Comparison of ENCODE assay signal across 1 cellular context in genomic region chr16:56869513-56870270, GRCh38.
TF ChIP-seq lines count a peak whose summit lies in the region.

No MANE protein-coding gene starts in this region.

TF ChIP-seq in HepG2, 621 proteins besides CTCF, POLR2A, EP300 and RAD21 (continued from another document and continues in another):
- TF ChIP-seq ZNF660 (CRISPR knock-in tag; IDR thresholded peaks at IDR 0.05; ENCODE audit: borderline replicate concordance, low read depth) (0 out of 2 replicates have a peak, but pooled peaks have one; percentile 32), ZNF205 (CRISPR knock-in tag; IDR thresholded peaks at IDR 0.05) (no peak; the same call in 1 of the 2 replicates), KDM2A (CRISPR knock-in tag; IDR thresholded peaks at IDR 0.05; ENCODE audit: borderline replicate concordance, low read depth) (0 out of 2 replicates have a peak, but pooled peaks have one; percentile 49), GMEB1 (CRISPR knock-in tag; IDR thresholded peaks at IDR 0.05; ENCODE audit: borderline replicate concordance) (no peak), JDP2 (CRISPR knock-in tag; IDR thresholded peaks at IDR 0.05; ENCODE audit: borderline replicate concordance) (no peak), ZMAT5 (CRISPR knock-in tag; IDR thresholded peaks at IDR 0.05; ENCODE audit: borderline replicate concordance, low read depth) (no peak), ZFY (CRISPR knock-in tag; IDR thresholded peaks at IDR 0.05) (no peak), SMAD3 (CRISPR knock-in tag; IDR thresholded peaks at IDR 0.05) (no peak), THAP8 (CRISPR knock-in tag; IDR thresholded peaks at IDR 0.05; ENCODE audit: borderline replicate concordance) (no peak), GATAD2A (CRISPR knock-in tag; IDR thresholded peaks at IDR 0.05) (0 out of 2 replicates have a peak, but pooled peaks have one; percentile 13), ZNF234 (CRISPR knock-in tag; conservative IDR thresholded peaks at IDR 0.05) (no peak), NR1H2 (CRISPR knock-in tag; IDR thresholded peaks at IDR 0.05; ENCODE audit: borderline replicate concordance, low read depth) (no peak), HOMEZ (CRISPR knock-in tag; IDR thresholded peaks at IDR 0.05; ENCODE audit: low read depth) (no peak), ZNF747 (CRISPR knock-in tag; IDR thresholded peaks at IDR 0.05; ENCODE audit: borderline replicate concordance) (no peak), ZNF672 (CRISPR knock-in tag; IDR thresholded peaks at IDR 0.05) (no peak), KAT2B (IDR thresholded peaks at IDR 0.05; ENCODE audit: borderline replicate concordance, low read depth, low read length) (no peak), HMGXB4 (CRISPR knock-in tag; IDR thresholded peaks at IDR 0.05; ENCODE audit: borderline replicate concordance in 1 of 2, low read depth in 1 of 2) (peak; percentile 44 to 55; a peak in 1 of 4 replicates), CBX5 (CRISPR knock-in tag; IDR thresholded peaks at IDR 0.05; ENCODE audit: borderline replicate concordance) (peak; percentile 54), RAD51 (IDR thresholded peaks at IDR 0.05; ENCODE audit: borderline replicate concordance) (no peak), TEAD3 (CRISPR knock-in tag; optimal IDR thresholded peaks at IDR 0.05; ENCODE audit: borderline replicate concordance) (peak; percentile 69), ZSCAN21 (CRISPR knock-in tag; IDR thresholded peaks at IDR 0.05; ENCODE audit: borderline replicate concordance) (no peak), ZFP37 (CRISPR knock-in tag; IDR thresholded peaks at IDR 0.05; ENCODE audit: borderline replicate concordance) (0 out of 2 replicates have a peak, but pooled peaks have one; percentile 60), YEATS2 (CRISPR knock-in tag; IDR thresholded peaks at IDR 0.05; ENCODE audit: borderline replicate concordance) (no peak), ZNF414 (CRISPR knock-in tag; IDR thresholded peaks at IDR 0.05) (no peak), ZNF562 (CRISPR knock-in tag; IDR thresholded peaks at IDR 0.05; ENCODE audit: borderline replicate concordance) (no peak), TFDP1 (CRISPR knock-in tag; IDR thresholded peaks at IDR 0.05; ENCODE audit: borderline replicate concordance) (no peak), ZNF501 (CRISPR knock-in tag; IDR thresholded peaks at IDR 0.05) (no peak), ATF2 (CRISPR knock-in tag; IDR thresholded peaks at IDR 0.05) (no peak), RCOR2 (CRISPR knock-in tag; IDR thresholded peaks at IDR 0.05) (peak; percentile 78; the same call in 1 of the 2 replicates), ZNF280D (CRISPR knock-in tag; IDR thresholded peaks at IDR 0.05) (no peak), MEF2D (CRISPR knock-in tag; IDR thresholded peaks at IDR 0.05) (no peak), ZBED4 (CRISPR knock-in tag; IDR thresholded peaks at IDR 0.05; ENCODE audit: borderline replicate concordance) (no peak), SOX13 (IDR thresholded peaks at IDR 0.05) (no peak), SOX13 (CRISPR knock-in tag; conservative IDR thresholded peaks at IDR 0.05 in 1 of 2, IDR thresholded peaks at IDR 0.05 in 1 of 2) (no peak), ZFP82 (CRISPR knock-in tag; IDR thresholded peaks at IDR 0.05; ENCODE audit: borderline replicate concordance) (no peak), ATF3 (CRISPR knock-in tag; IDR thresholded peaks at IDR 0.05) (no peak), NCOR1 (IDR thresholded peaks at IDR 0.05; ENCODE audit: borderline replicate concordance, low read length) (no peak), JUND (CRISPR knock-in tag; IDR thresholded peaks at IDR 0.05) (no peak), GRHL1 (CRISPR knock-in tag; conservative IDR thresholded peaks at IDR 0.05) (no peak), ATF7 (IDR thresholded peaks at IDR 0.05) (no peak), ATF7 (CRISPR knock-in tag; IDR thresholded peaks at IDR 0.05) (no peak), NFYC (CRISPR knock-in tag; IDR thresholded peaks at IDR 0.05) (no peak), DPF2 (CRISPR knock-in tag; IDR thresholded peaks at IDR 0.05; ENCODE audit: borderline replicate concordance, low read depth) (no peak), ZNF879 (CRISPR knock-in tag; IDR thresholded peaks at IDR 0.05) (no peak), HNF4A (CRISPR knock-in tag; IDR thresholded peaks at IDR 0.05) (0 out of 2 replicates have a peak, but pooled peaks have one; percentile 8)
